ENCODE assay signal across 8 cellular contexts in genomic region chr17:2400474-2400866, GRCh38. TPM values are rescaled to one million over a fixed set of nuclear protein-coding genes. Genes with fewer than 3 reads are reported as not detected.
DNase-seq lines count a peak whose midpoint lies in the region; ATAC-seq, FAIRE-seq and TF ChIP-seq lines count a peak whose summit lies in the region.

No MANE protein-coding gene starts in this region.

- no peaks in the 10 kb centered on the region for H3K9me3 ChIP-seq in BLaER1 treated with 17β-estradiol and CSF1 and Interleukin-3, amounts not matched to agents 10 nM and 100 nM (replicated peaks in 1 of 11)
- no peaks in the 10 kb centered on the region for H3K9me3 ChIP-seq in K562 (replicated peaks; ENCODE audit: control insufficient read depth, insufficient read depth, low read depth, low read length)
- H3K9me3 ChIP-seq in keratinocyte (ENCODE audit: control insufficient read depth, low read depth, low read length) = no peaks in the 10 kb centered on the region

- TF ChIP-seq CTCF in K562 (IDR thresholded peaks at IDR 0.05 in 2 of 3, conservative IDR thresholded peaks at IDR 0.05 in 1 of 3; ENCODE audit: insufficient read depth in 2 of 3, low read depth in 1 of 3, low read length in 3 of 3) (no peak), keratinocyte (optimal IDR thresholded peaks at IDR 0.05 in 1 of 3, IDR thresholded peaks at IDR 0.05 in 1 of 3, conservative IDR thresholded peaks at IDR 0.05 in 1 of 3; ENCODE audit: extremely low read depth in 1 of 3, insufficient read depth in 2 of 3, low read length in 3 of 3) (peak in 1 of 3 experiments; percentile 1)

- peak overlapping the region; percentile 97 to 100 (median 99) for H3K4me2 ChIP-seq in BLaER1 treated with 17β-estradiol and CSF1 and Interleukin-3, amounts not matched to agents 10 nM and 100 nM
- H3K4me2 ChIP-seq in K562 (ENCODE audit: insufficient read depth, low read length) = peak overlapping the region; percentile 95
- H3K4me2 ChIP-seq in keratinocyte (ENCODE audit: control insufficient read depth, extremely low read depth, insufficient read depth, low read depth, low read length) = peak overlapping the region; percentile 79

- POLR2A ChIA-PET in K562 (lab: Yijun Ruan, JAX) = interaction anchor here (0.6 kb wide), 2 partner anchors 9 to 717 kb away, joined by 3 to 4 read pairs; no protein-coding TSS in a partner anchor

- TSS peak; percentile 73 for BruUV-seq in K562 (replicated peaks; lab: Mats Ljungman, UMichigan)

- no peak for TF ChIP-seq EP300 in K562 (IDR thresholded peaks at IDR 0.05; ENCODE audit: low read length)

- H3K4me1 ChIP-seq in BLaER1 treated with 17β-estradiol and CSF1 and Interleukin-3, amounts not matched to agents 10 nM and 100 nM = peaks cover 61 to 71% (median 69%) of the 10 kb centered on the region in 10 experiments
- H3K4me1 ChIP-seq in K562 (replicated peaks in 1 of 2; ENCODE audit: control insufficient read depth in 2 of 2, insufficient read depth in 2 of 2, low read length in 2 of 2) (peaks cover 31 to 65% of the 10 kb centered on the region in 2 experiments), keratinocyte (ENCODE audit: control insufficient read depth, extremely low read depth, insufficient read depth, low read length) (peaks cover 54% of the 10 kb centered on the region)

- peak overlapping the region; percentile 91 to 100 (median 98) for H3K27ac ChIP-seq in BLaER1 treated with 17β-estradiol and CSF1 and Interleukin-3, amounts not matched to agents 10 nM and 100 nM
- H3K27ac ChIP-seq in K562 (ENCODE audit: extremely low read depth, low read depth, low read length) = peak overlapping the region; percentile 100
- peak overlapping the region; percentile 93 for H3K27ac ChIP-seq in keratinocyte (ENCODE audit: control insufficient read depth, insufficient read depth, low read length)

- CTCF ChIA-PET in K562 (lab: Yijun Ruan, JAX; ENCODE audit: low intra/inter-chr PET ratio) = no interaction called here

- no peaks in the 10 kb centered on the region for H3K36me3 ChIP-seq in BLaER1 treated with 17β-estradiol and CSF1 and Interleukin-3, amounts not matched to agents 10 nM and 100 nM
- no peaks in the 10 kb centered on the region for H3K36me3 ChIP-seq in K562 (ENCODE audit: control insufficient read depth, insufficient read depth, low read length)
- H3K36me3 ChIP-seq in keratinocyte (ENCODE audit: control insufficient read depth in 2 of 2, extremely low read depth in 1 of 2, insufficient read depth in 2 of 2, low read length in 2 of 2) = no peaks in the 10 kb centered on the region

- intact Hi-C loops in K562 (cut with micrococcal nuclease) = no loop called here

- dilution Hi-C loops in keratinocyte (cut with MboI; ENCODE audit: extremely low pct_ligation_motif_present, low sequenced_read_pairs) = no loop called here

- peaks cover 4 to 46% (median 17%) of the 10 kb centered on the region in 11 experiments; a peak in 14 of 22 replicates for H4K20me1 ChIP-seq in BLaER1 treated with 17β-estradiol and CSF1 and Interleukin-3, amounts not matched to agents 10 nM and 100 nM
- H4K20me1 ChIP-seq in K562 (replicated peaks; ENCODE audit: control insufficient read depth, insufficient read depth, low read length) (0 out of 2 replicates have a peak, but pooled peaks cover 3% of the 10 kb centered on the region), keratinocyte (ENCODE audit: control insufficient read depth, extremely low read depth, insufficient read depth, low read length) (no peaks in the 10 kb centered on the region)

- no peak for TF ChIP-seq POLR2A in K562 (conservative IDR thresholded peaks at IDR 0.05)

- FAIRE-seq in K562 (lab: Jason Lieb, UNC) (no peak), keratinocyte (lab: Jason Lieb, UNC) (no peak)

- H3K9ac ChIP-seq in BLaER1 treated with 17β-estradiol and CSF1 and Interleukin-3, amounts not matched to agents 10 nM and 100 nM = peak overlapping the region; percentile 96 to 100 (median 98)
- H3K9ac ChIP-seq in K562 (ENCODE audit: insufficient read depth in 1 of 2, low read depth in 2 of 2, low read length in 2 of 2) = peak overlapping the region; percentile 99
- peak overlapping the region; percentile 99 for H3K9ac ChIP-seq in keratinocyte (ENCODE audit: control insufficient read depth, extremely low read depth, insufficient read depth, low read length)

- in situ Hi-C loops in K562 (cut with MboI) = no loop called here

- no peaks in the 10 kb centered on the region for H3K27me3 ChIP-seq in BLaER1 treated with 17β-estradiol and CSF1 and Interleukin-3, amounts not matched to agents 10 nM and 100 nM
- H3K27me3 ChIP-seq in K562 (ENCODE audit: control insufficient read depth in 2 of 2, insufficient read depth in 2 of 2, low read length in 2 of 2) (no peaks in the 10 kb centered on the region), keratinocyte (ENCODE audit: control insufficient read depth, extremely low read depth, insufficient read depth, low read length) (no peaks in the 10 kb centered on the region)

- ATAC-seq in K562 = peak; percentile 3
- no peak for ATAC-seq in HG02938 (IDR thresholded peaks at IDR 0.05; ENCODE audit: unreplicated experiment)
- no peak for ATAC-seq in HG02852 (IDR thresholded peaks at IDR 0.05; ENCODE audit: unreplicated experiment)

- H3K79me2 ChIP-seq in K562 (ENCODE audit: control insufficient read depth, insufficient read depth, low read length) = peaks cover 44% of the 10 kb centered on the region
- H3K79me2 ChIP-seq in keratinocyte (ENCODE audit: control insufficient read depth, insufficient read depth, low read length) = peaks cover 25% of the 10 kb centered on the region

- H3K9me1 ChIP-seq in K562 (ENCODE audit: control insufficient read depth, insufficient read depth, low read length) = peaks cover 3% of the 10 kb centered on the region
- no peaks in the 10 kb centered on the region for H3K9me1 ChIP-seq in keratinocyte (ENCODE audit: control insufficient read depth, extremely low read depth, insufficient read depth, low read length)

- H3K4me3 ChIP-seq in BLaER1 treated with 17β-estradiol and CSF1 and Interleukin-3, amounts not matched to agents 10 nM and 100 nM = peak overlapping the region; percentile 78 to 98 (median 94)
- H3K4me3 ChIP-seq in K562 = peak overlapping the region; percentile 91
- peak overlapping the region; percentile 88 to 97 (median 92) for H3K4me3 ChIP-seq in keratinocyte (ENCODE audit: control insufficient read depth in 2 of 3, extremely low read depth in 1 of 3, insufficient read depth in 2 of 3, low read depth in 1 of 3, low read length in 3 of 3)

- WGBS in K562 (ENCODE audit: insufficient coverage, low coverage, missing lambda C conversion rate) = 1% methylated on average over 16 of the region's 43 CpGs

- DNase-seq in HT1080 (ENCODE audit: low read depth) (peak; percentile 35), T-helper 22 cell (ENCODE audit: low read depth) (peak; percentile 31), K562 (ENCODE audit: extremely low read depth in 1 of 4, low spot score in 3 of 4) (peak; percentile 20 to 70 (median 28)), keratinocyte (ENCODE audit: low read depth, low spot score) (no peak)
- DNase-seq in stimulated activated CD4-positive, alpha-beta T cell treated with anti-CD3 and anti-CD28 coated beads, Interleukin-1b, Interleukin-23, amount 100 ng/mL, for 48 hours = peak; percentile 70

- H2AFZ ChIP-seq in K562 (ENCODE audit: low read depth, low read length) = no peak overlapping the region
- no peak overlapping the region for H2AFZ ChIP-seq in keratinocyte (ENCODE audit: control insufficient read depth, low read length)

- no peak for TF ChIP-seq RAD21 in K562 (CRISPR knock-in tag; conservative IDR thresholded peaks at IDR 0.05 in 1 of 2, IDR thresholded peaks at IDR 0.05 in 1 of 2)

TF ChIP-seq in K562, 482 proteins besides CTCF, POLR2A, EP300 and RAD21 (continues in another document):
- no peak for TF ChIP-seq ETV6 (IDR thresholded peaks at IDR 0.05; ENCODE audit: borderline replicate concordance in 1 of 2, low read depth in 2 of 2, low read length in 1 of 2)
- no peak for TF ChIP-seq ETV6 (CRISPR knock-in tag; IDR thresholded peaks at IDR 0.05; ENCODE audit: borderline replicate concordance)
- peak; percentile 96 for TF ChIP-seq CHD1 (IDR thresholded peaks at IDR 0.05; ENCODE audit: low read length)
- TF ChIP-seq RFX7 (CRISPR knock-in tag; IDR thresholded peaks at IDR 0.05) = no peak
- TF ChIP-seq POLR3A (IDR thresholded peaks at IDR 0.05; ENCODE audit: borderline replicate concordance, extremely low read depth, insufficient read depth, insufficient read length) = no peak
- no peak for TF ChIP-seq CHD2 (IDR thresholded peaks at IDR 0.05; ENCODE audit: low read depth, low read length)

RNA-seq across cellular contexts. Expression of gene MNT, which starts 0.4 kb away (rescaled TPM):
- total RNA-seq in HT1080 (2014; rRNA removed; shearing (Covaris generic)) = 4.3 and 8.2 TPM in 2 replicates
- 11.1 and 12.6 TPM in 2 replicates for polyA plus RNA-seq in HT1080 (2015; cell fraction: cytosol; rRNA removed)
- 24.1 and 29.1 TPM in 2 replicates for polyA plus RNA-seq in HT1080 (2015; cell fraction: nucleus; rRNA removed)
- 22.3 and 43.6 TPM in 2 replicates for total RNA-seq in K562 (2011; cell fraction: chromatin; rRNA removed; ENCODE audit: low replicate concordance)
- total RNA-seq in K562 (2011; cell fraction: nucleolus; rRNA removed) = 17.0 and 19.3 TPM in 2 replicates
- 18.7 and 31.2 TPM in 2 replicates for total RNA-seq in K562 (2011; cell fraction: nucleoplasm; rRNA removed)
- total RNA-seq in K562 (2014; rRNA removed) (7.8 and 8.7 TPM in 2 replicates), K562 (2014; rRNA removed; fragmentation: Illumina TruSeq; extraction: Trizol) (2.9 and 3.1 TPM in 2 replicates), K562 (2015; rRNA removed; fragmentation: Illumina TruSeq; extraction: Trizol) (4.9 and 5.3 TPM in 2 replicates), K562 (2021) (20.3 and 23.8 TPM in 2 replicates)
- polyA plus RNA-seq in K562 (2011; rRNA removed) (3.3 and 4.9 TPM in 2 replicates), K562 (2014; fragmentation: Illumina TruSeq; extraction: Trizol) (7.1 and 12.4 TPM in 2 replicates), K562 (2014; fragmentation: Nextera tagmentation; extraction: Ambion mirVana) (under 1 TPM; 0.18 to 0.21 TPM), K562 (2014; rRNA removed) (11.3 and 13.4 TPM in 2 replicates), keratinocyte (2.0 to 3.6 TPM (median 2.3 TPM) in 3 replicates)
- polyA plus RNA-seq in K562 (2011; cell fraction: cytosol; rRNA removed) = 5.2 and 6.1 TPM in 2 replicates
- 9.4 and 16.7 TPM in 2 replicates for polyA plus RNA-seq in K562 (2011; cell fraction: nucleus; rRNA removed)
- 11.9 and 12.2 TPM in 2 replicates for polyA plus RNA-seq in K562 (2012)
- polyA minus RNA-seq in K562 (2011; rRNA and poly(A)+ RNA removed) = 2.2 and 2.4 TPM in 2 replicates
- polyA minus RNA-seq in K562 (2011; cell fraction: cytosol; rRNA and poly(A)+ RNA removed) = 4.2 and 5.2 TPM in 2 replicates
- 3.2 and 3.9 TPM in 2 replicates for polyA minus RNA-seq in K562 (2011; cell fraction: nucleus; rRNA and poly(A)+ RNA removed)
- polyA plus RNA-seq in keratinocyte (2011; ENCODE audit: low read depth) = 12.9 TPM
- 1.3 and 2.4 TPM in 2 replicates for polyA plus RNA-seq in keratinocyte (2011; cell fraction: cytosol; rRNA removed)
- 12.2 and 20.7 TPM in 2 replicates for polyA plus RNA-seq in keratinocyte (2011; cell fraction: nucleus; rRNA removed)
- polyA plus RNA-seq in keratinocyte (2012; ENCODE audit: low replicate concordance) = 10.4 and 16.5 TPM in 2 replicates
- polyA minus RNA-seq in keratinocyte = 3.8 to 8.5 TPM (median 4.9 TPM) in 3 replicates
- polyA minus RNA-seq in keratinocyte (2011; cell fraction: cytosol; rRNA and poly(A)+ RNA removed) = 10.0 TPM
- polyA minus RNA-seq in keratinocyte (2011; cell fraction: nucleus; rRNA and poly(A)+ RNA removed) = 7.6 and 10.6 TPM in 2 replicates
